8 cellular contexts compared by ENCODE assay signal in the genomic region with DNA sequence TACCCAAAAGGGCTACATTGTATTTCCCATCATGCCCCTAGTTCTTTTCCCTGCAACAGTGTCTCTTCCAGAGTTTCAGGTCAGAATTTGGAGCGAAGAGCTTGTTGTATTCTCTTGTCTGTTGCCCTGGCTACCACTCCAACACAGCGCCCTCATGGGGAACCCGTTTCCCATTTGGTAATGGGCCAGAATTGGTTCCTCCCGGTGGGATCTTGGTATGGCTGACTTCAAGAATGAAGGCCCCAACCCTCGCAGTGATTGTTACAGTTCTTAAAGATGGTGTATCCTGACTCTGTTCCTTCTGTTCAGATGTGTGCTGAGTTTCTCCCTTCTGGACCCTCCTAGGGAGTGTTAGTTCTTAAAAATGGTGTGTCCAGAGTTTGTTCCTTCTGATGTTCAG.
"Had no signal": no experiment of that assay in that cellular context is flagged by ENCODE, and none has a peak within 500 bp of the region (broad histone marks: within the 10 kb centered on the region; RNA-seq: fewer than 3 reads in every experiment).

No MANE protein-coding gene starts in this region.

- FAIRE-seq: G401.6, GM12878, GM12891, GM12892, GM18507, GM19239 had no signal

- H3K4me3 ChIP-seq: GM12878 had no signal

- DNase-seq: GDM1, GF-D8 had no signal

- ATAC-seq: GM12878 had no signal
